In genomic region chr2:30095402-30095801, GRCh38 we compare ENCODE assay signal across 23 cellular contexts.
"Had no signal": no experiment of that assay in that cellular context is flagged by ENCODE, and none has a peak within 500 bp of the region (broad histone marks: within the 10 kb centered on the region; RNA-seq: fewer than 3 reads in every experiment).

No MANE protein-coding gene starts in this region.

- H3K27ac ChIP-seq: colonic mucosa, epithelial cell of prostate, gastroesophageal sphincter, heart left ventricle, ovary, right lobe of liver, thoracic aorta, tibial nerve, upper lobe of left lung had no signal

- H3K4me3 ChIP-seq: colonic mucosa, gastroesophageal sphincter, heart left ventricle, lung, ovary, right lobe of liver, thoracic aorta, tibial nerve, upper lobe of left lung had no signal

- DNase-seq: colonic mucosa; effector CD8-positive, alpha-beta T cell; endodermal cell; foreskin fibroblast; heart left ventricle; hippocampal formation; left ventricle myocardium superior; natural killer cell; occipital lobe; ovary; posterior cingulate gyrus; right lobe of liver; small intestine; stimulated activated CD4-positive, alpha-beta T cell treated with anti-CD3 and anti-CD28 coated beads, Interleukin-15, amount 100 ng/mL, for 24 hours; stimulated activated CD4-positive, alpha-beta T cell treated with anti-CD3 and anti-CD28 coated beads, Interleukin-2, amount 100 ng/mL, for 48 hours; stimulated activated naive B cell treated with anti-CD40 and anti-IgM and Interleukin-4, amounts not matched to agents 10 μg/mL and 1 μg/mL and 100 μg/mL, for 72 hours; upper lobe of left lung had no signal

- ATAC-seq: esophagus mucosa; gastroesophageal sphincter; heart left ventricle; left ventricle myocardium superior; natural killer cell; right lobe of liver; stimulated activated naive B cell treated with anti-CD40 and anti-IgM and Interleukin-4, amounts not matched to agents 10 μg/mL and 1 μg/mL and 100 μg/mL, for 72 hours had no signal

- H3K9me3 ChIP-seq: colonic mucosa, gastroesophageal sphincter, heart left ventricle, ovary, right lobe of liver, thoracic aorta, tibial nerve, upper lobe of left lung had no signal

- H3K36me3 ChIP-seq: colonic mucosa, gastroesophageal sphincter, heart left ventricle, ovary, right lobe of liver, thoracic aorta, tibial nerve, upper lobe of left lung had no signal
